Comparison of ENCODE assay signal across 33 cellular contexts in genomic region chr11:56375324-56375723, GRCh38. TPM values are rescaled to one million over a fixed set of nuclear protein-coding genes. Genes with fewer than 3 reads are reported as not detected.
"Had no signal": no experiment of that assay in that cellular context is flagged by ENCODE, and none has a peak within 500 bp of the region (broad histone marks: within the 10 kb centered on the region; RNA-seq: fewer than 3 reads in every experiment).

Gene OR8U1, plus strand, starts transcription at chr11:56375624. Its CDS starts 0 bp downstream, at chr11:56375624.

- H3K4me3 Mint-ChIP-seq: stimulated activated effector memory CD8-positive, alpha-beta T cell treated with anti-CD3 and anti-CD28 coated beads, Interleukin-12 subunit alpha, Interleukin-12 subunit beta, amount 100 ng/mL, for 72 hours; stimulated activated memory B cell treated with anti-CD40 and anti-IgM and Interleukin-4, amounts not matched to agents 10 μg/mL and 1 μg/mL and 100 μg/mL, for 72 hours; stimulated activated naive B cell treated with anti-CD40 and anti-IgM and Interleukin-4, amounts not matched to agents 10 μg/mL and 1 μg/mL and 100 μg/mL, for 72 hours; stimulated activated naive CD8-positive, alpha-beta T cell treated with anti-CD3 and anti-CD28 coated beads, Interleukin-15, amount 100 ng/mL, for 72 hours; stimulated activated naive CD8-positive, alpha-beta T cell treated with anti-CD3 and anti-CD28 coated beads, Interleukin-15, Interleukin-2, amounts not matched to agents 100 ng/mL and 50 ng/mL, for 24 hours; type B pancreatic cell had no signal

- H3K9me3 ChIP-seq: suprapubic skin, testis, thoracic aorta, tibial artery, tibial nerve, transverse colon, upper lobe of left lung, upper lobe of right lung, uterus, vagina had no signal

- H3K36me3 Mint-ChIP-seq: stimulated activated effector memory CD8-positive, alpha-beta T cell treated with anti-CD3 and anti-CD28 coated beads, Interleukin-12 subunit alpha, Interleukin-12 subunit beta, amount 100 ng/mL, for 72 hours; stimulated activated memory B cell treated with anti-CD40 and anti-IgM and Interleukin-4, amounts not matched to agents 10 μg/mL and 1 μg/mL and 100 μg/mL, for 72 hours; stimulated activated naive B cell treated with anti-CD40 and anti-IgM and Interleukin-4, amounts not matched to agents 10 μg/mL and 1 μg/mL and 100 μg/mL, for 72 hours; type B pancreatic cell had no signal

- H3K4me1 Mint-ChIP-seq: stimulated activated effector memory CD8-positive, alpha-beta T cell treated with anti-CD3 and anti-CD28 coated beads, Interleukin-12 subunit alpha, Interleukin-12 subunit beta, amount 100 ng/mL, for 72 hours; stimulated activated memory B cell treated with anti-CD40 and anti-IgM and Interleukin-4, amounts not matched to agents 10 μg/mL and 1 μg/mL and 100 μg/mL, for 72 hours; stimulated activated naive B cell treated with anti-CD40 and anti-IgM and Interleukin-4, amounts not matched to agents 10 μg/mL and 1 μg/mL and 100 μg/mL, for 72 hours; stimulated activated naive CD8-positive, alpha-beta T cell treated with anti-CD3 and anti-CD28 coated beads, Interleukin-15, amount 100 ng/mL, for 72 hours had no signal

- ATAC-seq: stimulated activated effector memory CD8-positive, alpha-beta T cell treated with anti-CD3 and anti-CD28 coated beads, Interleukin-12 subunit alpha, Interleukin-12 subunit beta, amount 100 ng/mL, for 72 hours; stimulated activated memory B cell treated with anti-CD40 and anti-IgM and Interleukin-4, amounts not matched to agents 10 μg/mL and 1 μg/mL and 100 μg/mL, for 72 hours; stimulated activated naive B cell treated with anti-CD40 and anti-IgM and Interleukin-4, amounts not matched to agents 10 μg/mL and 1 μg/mL and 100 μg/mL, for 72 hours; stimulated activated naive CD8-positive, alpha-beta T cell treated with anti-CD3 and anti-CD28 coated beads, Interleukin-15, amount 100 ng/mL, for 72 hours; stimulated activated naive CD8-positive, alpha-beta T cell treated with anti-CD3 and anti-CD28 coated beads, Interleukin-15, Interleukin-2, amounts not matched to agents 100 U/mL and 50 U/mL, for 24 hours; upper lobe of right lung had no signal

- H3K27me3 Mint-ChIP-seq: stimulated activated memory B cell treated with anti-CD40 and anti-IgM and Interleukin-4, amounts not matched to agents 10 μg/mL and 1 μg/mL and 100 μg/mL, for 72 hours; stimulated activated naive B cell treated with anti-CD40 and anti-IgM and Interleukin-4, amounts not matched to agents 10 μg/mL and 1 μg/mL and 100 μg/mL, for 72 hours; stimulated activated naive CD8-positive, alpha-beta T cell treated with anti-CD3 and anti-CD28 coated beads, Interleukin-15, amount 100 ng/mL, for 72 hours; stimulated activated naive CD8-positive, alpha-beta T cell treated with anti-CD3 and anti-CD28 coated beads, Interleukin-15, Interleukin-2, amounts not matched to agents 100 ng/mL and 50 ng/mL, for 24 hours; type B pancreatic cell had no signal

- FAIRE-seq: urothelium cell line had no signal

- DNase-seq: stimulated activated CD4-positive, alpha-beta T cell treated with anti-CD3 and anti-CD28 coated beads, Interleukin-2, amount 100 ng/mL, for 24 hours; stimulated activated CD4-positive, alpha-beta T cell treated with anti-CD3 and anti-CD28 coated beads, Interleukin-2, amount 100 ng/mL, for 48 hours; stimulated activated CD4-positive, alpha-beta T cell treated with anti-CD3 and anti-CD28 coated beads, Interleukin-4, amount 100 ng/mL, for 1 hour; stimulated activated CD4-positive, alpha-beta T cell treated with anti-CD3 and anti-CD28 coated beads, Interleukin-4, amount 100 ng/mL, for 24 hours; stimulated activated CD4-positive, alpha-beta T cell treated with anti-CD3 and anti-CD28 coated beads, Interleukin-4, amount 100 ng/mL, for 4 hours; stimulated activated CD8-positive, alpha-beta memory T cell treated with anti-CD3 and anti-CD28 coated beads, Interleukin-4, amount 100 ng/mL, for 48 hours; stimulated activated naive B cell treated with anti-CD40 and anti-IgM and Interleukin-4, amounts not matched to agents 10 μg/mL and 1 μg/mL and 100 μg/mL, for 72 hours; stimulated activated naive CD4-positive, alpha-beta T cell; stimulated activated naive CD4-positive, alpha-beta T cell treated with Interleukin-2 at 50 U/mL for 16 hours; stimulated activated naive CD8-positive, alpha-beta T cell treated with anti-CD3 and anti-CD28 coated beads, Interleukin-15, amount 100 ng/mL, for 72 hours; stimulated activated naive CD8-positive, alpha-beta T cell treated with anti-CD3 and anti-CD28 coated beads, Interleukin-15, Interleukin-2, amounts not matched to agents 100 U/mL and 50 U/mL, for 24 hours; substantia nigra; testis; thyroid gland; tibial artery; transverse colon; upper lobe of left lung; upper lobe of right lung; uterus had no signal

- H3K4me3 ChIP-seq: suprapubic skin, testis, thoracic aorta, thyroid gland, tibial artery, tibial nerve, transverse colon, upper lobe of left lung, upper lobe of right lung, uterus, vagina had no signal

- H3K27ac ChIP-seq: suprapubic skin, testis, thoracic aorta, thyroid gland, tibial artery, tibial nerve, transverse colon, upper lobe of left lung, upper lobe of right lung, uterus, vagina had no signal

- H3K27me3 ChIP-seq: suprapubic skin, testis, thyroid gland, tibial artery, tibial nerve, transverse colon, upper lobe of left lung, upper lobe of right lung, uterus, vagina had no signal

- H3K9me3 Mint-ChIP-seq: type B pancreatic cell had no signal

- H3K27ac Mint-ChIP-seq: stimulated activated effector memory CD8-positive, alpha-beta T cell treated with anti-CD3 and anti-CD28 coated beads, Interleukin-12 subunit alpha, Interleukin-12 subunit beta, amount 100 ng/mL, for 72 hours; stimulated activated memory B cell treated with anti-CD40 and anti-IgM and Interleukin-4, amounts not matched to agents 10 μg/mL and 1 μg/mL and 100 μg/mL, for 72 hours; stimulated activated naive B cell treated with anti-CD40 and anti-IgM and Interleukin-4, amounts not matched to agents 10 μg/mL and 1 μg/mL and 100 μg/mL, for 72 hours; stimulated activated naive CD8-positive, alpha-beta T cell treated with anti-CD3 and anti-CD28 coated beads, Interleukin-15, amount 100 ng/mL, for 72 hours; stimulated activated naive CD8-positive, alpha-beta T cell treated with anti-CD3 and anti-CD28 coated beads, Interleukin-15, Interleukin-2, amounts not matched to agents 100 ng/mL and 50 ng/mL, for 24 hours; type B pancreatic cell had no signal

- H3K36me3 ChIP-seq: suprapubic skin, thoracic aorta, thyroid gland, tibial artery, tibial nerve, transverse colon, upper lobe of left lung, upper lobe of right lung, uterus, vagina had no signal

- H3K4me1 ChIP-seq: suprapubic skin, testis, thyroid gland, tibial artery, tibial nerve, transverse colon, upper lobe of left lung, upper lobe of right lung, uterus, vagina had no signal

RNA-seq across cellular contexts. Expression of gene OR8U1, which starts in this region (rescaled TPM):
- total RNA-seq: subcutaneous adipose tissue, suprapubic skin, temporal lobe, testis, thoracic aorta, thyroid gland, tibial nerve, transverse colon, upper lobe of left lung, upper lobe of right lung, ureter, urinary bladder, uterus, vagina had no signal
- polyA plus RNA-seq: thymus, urinary bladder had no signal
